Comparison of ENCODE assay signal across 37 cellular contexts in genomic region chr18:60692277-60692676, GRCh38.
"Had no signal": no experiment of that assay in that cellular context is flagged by ENCODE, and none has a peak within 500 bp of the region (broad histone marks: within the 10 kb centered on the region; RNA-seq: fewer than 3 reads in every experiment).

No MANE protein-coding gene starts in this region.

- H3K27me3 Mint-ChIP-seq: activated B cell treated with CpG ODN at 0.5 μM for 24 hours; activated CD4-positive, alpha-beta memory T cell treated with anti-CD3 and anti-CD28 coated beads, Interleukin-2, amount 10 ng/mL, durations not matched to agents 7 days and 5 days; activated CD4-positive, alpha-beta T cell treated with anti-CD3 and anti-CD28 coated beads for 36 hours; activated CD4-positive, alpha-beta T cell treated with anti-CD3 and anti-CD28 coated beads, Interleukin-2, amount 10 ng/mL, durations not matched to agents 7 days and 5 days; activated naive CD8-positive, alpha-beta T cell treated with anti-CD3 and anti-CD28 coated beads for 36 hours; activated T-helper 17 cell treated with anti-CD3 and anti-CD28 coated beads, Interleukin-2, amount 50 U/mL, for 72 hours; central memory CD8-positive, alpha-beta T cell had no signal

- H3K36me3 Mint-ChIP-seq: activated naive CD4-positive, alpha-beta T cell treated with anti-CD3 and anti-CD28 coated beads, Interleukin-2, amount 50 U/mL, for 72 hours; activated naive CD8-positive, alpha-beta T cell treated with anti-CD3 and anti-CD28 coated beads for 36 hours had no signal

- H3K36me3 ChIP-seq: adrenal gland, brain microvascular endothelial cell, breast epithelium, cardiac muscle cell had no signal

- H3K4me1 ChIP-seq: adrenal gland, body of pancreas, breast epithelium had no signal

- H3K27me3 ChIP-seq: adrenal gland, body of pancreas, brain microvascular endothelial cell, breast epithelium, cardiac muscle cell had no signal

- H3K9me3 Mint-ChIP-seq: activated B cell treated with CpG ODN at 0.5 μM for 24 hours; activated CD4-positive, alpha-beta memory T cell treated with anti-CD3 and anti-CD28 coated beads, Interleukin-2, amount 10 ng/mL, durations not matched to agents 7 days and 5 days; activated CD4-positive, alpha-beta T cell treated with anti-CD3 and anti-CD28 coated beads, Interleukin-2, amount 10 ng/mL, durations not matched to agents 7 days and 5 days; activated naive CD4-positive, alpha-beta T cell treated with anti-CD3 and anti-CD28 coated beads for 36 hours; activated naive CD8-positive, alpha-beta T cell treated with anti-CD3 and anti-CD28 coated beads for 36 hours; activated T-cell treated with anti-CD3 and anti-CD28 coated beads, Interleukin-2, amount 50 U/mL, for 4 hours; activated T-cell treated with anti-CD3 and anti-CD28 coated beads, Interleukin-2, amount 50 U/mL, for 72 hours; activated T-helper 1 cell treated with anti-CD3 and anti-CD28 coated beads, Interleukin-12 subunit alpha, Interleukin-12 subunit beta, Interleukin-2, Interleukin-4 antibody, amounts not matched to agents 30 ng/mL and 10 ng/mL and 1 ng/mL, durations not matched to agents 14 hours and 24 hours and 36 hours; activated T-helper 17 cell treated with anti-CD3 and anti-CD28 coated beads, Interleukin-2, amount 50 U/mL, for 72 hours; T-helper 1 cell treated with Interleukin-12 subunit alpha and Interleukin-12 subunit beta and Interleukin-4 antibody, amounts not matched to agents 30 μg/mL and 1 μg/mL, for 36 hours; T-helper 2 cell treated with Interferon-gamma antibody and Interleukin-4, amounts not matched to agents 5 μg/mL and 100 μg/mL, for 36 hours had no signal

- DNase-seq: activated B cell treated with CpG ODN at 0.5 μM for 24 hours; activated CD4-positive, alpha-beta memory T cell treated with anti-CD3 and anti-CD28 coated beads, Interleukin-2, amount 10 ng/mL, durations not matched to agents 7 days and 5 days; activated CD4-positive, alpha-beta T cell treated with anti-CD3 and anti-CD28 coated beads for 1 hour; activated CD4-positive, alpha-beta T cell treated with anti-CD3 and anti-CD28 coated beads for 36 hours; activated CD4-positive, alpha-beta T cell treated with anti-CD3 and anti-CD28 coated beads for 48 hours; activated CD4-positive, alpha-beta T cell treated with anti-CD3 and anti-CD28 coated beads, Interleukin-2, amount 10 ng/mL, durations not matched to agents 7 days and 5 days; activated CD4-positive, alpha-beta T cell treated with anti-CD3 and anti-CD28 coated beads, Interleukin-2, amount 50 U/mL, for 48 hours; activated CD8-positive, alpha-beta memory T cell treated with anti-CD3 and anti-CD28 coated beads, Interleukin-2, amount 50 U/mL, for 4 hours; activated effector memory CD4-positive, alpha-beta T cell treated with anti-CD3 and anti-CD28 coated beads, Interleukin-2, amount 50 U/mL, for 16 hours; activated gamma-delta T cell treated with Interleukin-2 at 50 U/mL for 16 hours; activated naive CD4-positive, alpha-beta T cell; activated naive CD4-positive, alpha-beta T cell treated with anti-CD3 and anti-CD28 coated beads for 36 hours; activated naive CD4-positive, alpha-beta T cell treated with anti-CD3 and anti-CD28 coated beads, Interleukin-2, amount 50 U/mL, for 16 hours; activated naive CD8-positive, alpha-beta T cell treated with anti-CD3 and anti-CD28 coated beads for 36 hours; activated T-cell treated with anti-CD3 and anti-CD28 coated beads for 4 hours; activated T-cell treated with anti-CD3 and anti-CD28 coated beads, Interleukin-2, amount 50 U/mL, for 1 hour; activated T-cell treated with anti-CD3 and anti-CD28 coated beads, Interleukin-2, amount 50 U/mL, for 4 hours; activated T-cell treated with anti-CD3 and anti-CD28 coated beads, Interleukin-2, amount 50 U/mL, for 72 hours; adrenal gland; amniotic stem cell; aorta; body of pancreas; brain microvascular endothelial cell; caudate nucleus; cerebellar nuclear complex; T-helper 1 cell; T-helper 2 cell; T-helper 9 cell had no signal

- H3K4me3 Mint-ChIP-seq: activated B cell treated with CpG ODN at 0.5 μM for 24 hours; activated CD4-positive, alpha-beta memory T cell treated with anti-CD3 and anti-CD28 coated beads, Interleukin-2, amount 10 ng/mL, durations not matched to agents 7 days and 5 days; activated CD4-positive, alpha-beta T cell treated with anti-CD3 and anti-CD28 coated beads for 36 hours; activated CD4-positive, alpha-beta T cell treated with anti-CD3 and anti-CD28 coated beads, Interleukin-2, amount 10 ng/mL, durations not matched to agents 7 days and 5 days; activated naive CD4-positive, alpha-beta T cell treated with anti-CD3 and anti-CD28 coated beads for 36 hours; activated naive CD8-positive, alpha-beta T cell treated with anti-CD3 and anti-CD28 coated beads for 36 hours; activated T-cell treated with anti-CD3 and anti-CD28 coated beads, Interleukin-2, amount 50 U/mL, for 4 hours; activated T-cell treated with anti-CD3 and anti-CD28 coated beads, Interleukin-2, amount 50 U/mL, for 72 hours; activated T-helper 1 cell treated with anti-CD3 and anti-CD28 coated beads, Interleukin-12 subunit alpha, Interleukin-12 subunit beta, Interleukin-2, Interleukin-4 antibody, amounts not matched to agents 30 ng/mL and 10 ng/mL and 1 ng/mL, durations not matched to agents 14 hours and 24 hours and 36 hours; activated T-helper 17 cell treated with anti-CD3 and anti-CD28 coated beads, Interleukin-2, amount 50 U/mL, for 72 hours; central memory CD8-positive, alpha-beta T cell; T-helper 1 cell treated with Interleukin-12 subunit alpha and Interleukin-12 subunit beta and Interleukin-4 antibody, amounts not matched to agents 30 μg/mL and 1 μg/mL, for 36 hours; T-helper 2 cell treated with Interferon-gamma antibody and Interleukin-4, amounts not matched to agents 5 μg/mL and 100 μg/mL, for 36 hours had no signal

- H3K9me3 ChIP-seq: adrenal gland, body of pancreas, breast epithelium had no signal

- H3K4me3 ChIP-seq: adrenal gland, body of pancreas, breast epithelium, cardiac muscle cell had no signal

- H3K27ac Mint-ChIP-seq: activated B cell treated with CpG ODN at 0.5 μM for 24 hours; activated CD4-positive, alpha-beta memory T cell treated with anti-CD3 and anti-CD28 coated beads, Interleukin-2, amount 10 ng/mL, durations not matched to agents 7 days and 5 days; activated CD4-positive, alpha-beta T cell treated with anti-CD3 and anti-CD28 coated beads for 36 hours; activated CD4-positive, alpha-beta T cell treated with anti-CD3 and anti-CD28 coated beads, Interleukin-2, amount 10 ng/mL, durations not matched to agents 7 days and 5 days; activated naive CD4-positive, alpha-beta T cell treated with anti-CD3 and anti-CD28 coated beads for 36 hours; activated naive CD4-positive, alpha-beta T cell treated with anti-CD3 and anti-CD28 coated beads, Interleukin-2, amount 50 U/mL, for 72 hours; activated naive CD8-positive, alpha-beta T cell treated with anti-CD3 and anti-CD28 coated beads for 36 hours; activated T-cell treated with anti-CD3 and anti-CD28 coated beads, Interleukin-2, amount 50 U/mL, for 72 hours; activated T-helper 1 cell treated with anti-CD3 and anti-CD28 coated beads, Interleukin-12 subunit alpha, Interleukin-12 subunit beta, Interleukin-2, Interleukin-4 antibody, amounts not matched to agents 30 ng/mL and 10 ng/mL and 1 ng/mL, durations not matched to agents 14 hours and 24 hours and 36 hours; activated T-helper 17 cell treated with anti-CD3 and anti-CD28 coated beads, Interleukin-2, amount 50 U/mL, for 72 hours; T-helper 1 cell treated with Interleukin-12 subunit alpha and Interleukin-12 subunit beta and Interleukin-4 antibody, amounts not matched to agents 30 μg/mL and 1 μg/mL, for 36 hours; T-helper 2 cell treated with Interferon-gamma antibody and Interleukin-4, amounts not matched to agents 5 μg/mL and 100 μg/mL, for 36 hours had no signal

- ATAC-seq: activated CD4-positive, alpha-beta T cell treated with anti-CD3 and anti-CD28 coated beads for 36 hours; activated naive CD4-positive, alpha-beta T cell treated with anti-CD3 and anti-CD28 coated beads, Interleukin-2, amount 50 U/mL, for 72 hours; activated T-cell treated with anti-CD3 and anti-CD28 coated beads, Interleukin-2, amount 50 U/mL, for 4 hours; activated T-cell treated with anti-CD3 and anti-CD28 coated beads, Interleukin-2, amount 50 U/mL, for 72 hours; activated T-helper 17 cell treated with anti-CD3 and anti-CD28 coated beads, Interleukin-2, amount 50 U/mL, for 72 hours; body of pancreas had no signal

- H3K4me1 Mint-ChIP-seq: activated B cell treated with CpG ODN at 0.5 μM for 24 hours; activated CD4-positive, alpha-beta memory T cell treated with anti-CD3 and anti-CD28 coated beads, Interleukin-2, amount 10 ng/mL, durations not matched to agents 7 days and 5 days; activated CD4-positive, alpha-beta T cell treated with anti-CD3 and anti-CD28 coated beads for 36 hours; activated CD4-positive, alpha-beta T cell treated with anti-CD3 and anti-CD28 coated beads, Interleukin-2, amount 10 ng/mL, durations not matched to agents 7 days and 5 days; activated naive CD8-positive, alpha-beta T cell treated with anti-CD3 and anti-CD28 coated beads for 36 hours; activated T-helper 17 cell treated with anti-CD3 and anti-CD28 coated beads, Interleukin-2, amount 50 U/mL, for 72 hours; central memory CD8-positive, alpha-beta T cell had no signal

- H3K27ac ChIP-seq: adrenal gland, body of pancreas, brain microvascular endothelial cell, breast epithelium, cardiac muscle cell, VCaP had no signal
